11 cellular contexts compared by ENCODE assay signal in the genomic region with DNA sequence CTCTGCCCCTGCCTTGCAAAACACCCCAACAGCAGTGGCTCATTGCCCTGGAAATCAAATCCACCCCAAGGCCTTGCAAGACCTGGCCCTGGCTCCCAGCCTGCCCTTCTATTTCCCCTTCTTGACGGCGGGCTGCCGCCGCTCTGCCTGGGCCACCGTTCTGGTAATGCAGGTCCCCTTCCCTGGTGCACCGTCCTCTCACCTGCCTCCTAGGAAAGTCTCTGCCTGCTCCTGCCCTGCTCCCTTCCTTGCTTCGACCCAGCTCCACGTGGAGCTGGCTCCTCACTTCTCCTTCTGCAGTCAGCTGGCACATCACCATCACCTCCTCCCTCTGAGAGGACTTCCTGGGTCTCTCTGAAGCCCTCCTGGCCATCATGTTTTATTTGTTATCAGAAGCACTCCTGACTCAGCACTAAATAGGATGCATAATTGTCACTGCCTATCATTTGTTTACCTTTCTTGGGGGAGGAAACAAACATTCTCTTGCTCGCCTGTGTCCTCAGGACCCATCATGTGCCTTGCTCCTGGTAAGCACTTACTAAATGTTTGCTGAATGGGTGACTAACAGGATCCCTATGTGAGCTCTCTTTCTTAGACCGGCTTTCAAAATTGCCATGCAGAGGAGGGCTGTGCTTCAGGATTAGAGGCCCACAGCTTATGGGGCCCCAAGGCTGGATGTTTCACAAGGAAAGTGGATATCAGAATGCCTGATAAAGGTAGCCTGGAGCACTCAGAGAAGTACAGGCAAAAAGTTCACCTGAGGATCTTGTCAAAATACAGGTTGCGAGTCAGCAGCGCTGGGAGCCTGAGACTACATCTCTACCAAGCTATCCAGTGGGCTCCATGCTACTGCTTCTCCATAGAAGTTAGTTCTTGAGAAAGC. TPM values are rescaled to one million over a fixed set of nuclear protein-coding genes. Genes with fewer than 3 reads are reported as not detected.
DNase-seq lines count a peak whose midpoint lies in the region; ATAC-seq and TF ChIP-seq lines count a peak whose summit lies in the region.
"Had no signal": no experiment of that assay in that cellular context is flagged by ENCODE, and none has a peak within 500 bp of the region (broad histone marks: within the 10 kb centered on the region; RNA-seq: fewer than 3 reads in every experiment).

No MANE protein-coding gene starts in this region.

- no peak for TF ChIP-seq POLR2A in gastrocnemius medialis (IDR thresholded peaks at IDR 0.05)

- H3K27me3 ChIP-seq in Panc1 (ENCODE audit: control insufficient read depth, insufficient read depth, low read length), result no peaks in the 10 kb centered on the region
- no peaks in the 10 kb centered on the region for H3K27me3 ChIP-seq in gastrocnemius medialis
- H3K27me3 ChIP-seq: testis had no signal

- H3K36me3 ChIP-seq in Panc1 (ENCODE audit: control insufficient read depth, insufficient read depth, low read length) (no peaks in the 10 kb centered on the region), gastrocnemius medialis (no peaks in the 10 kb centered on the region)

- H3K4me1 ChIP-seq in Panc1 (ENCODE audit: control insufficient read depth, insufficient read depth, low read length) (peaks cover 18% of the 10 kb centered on the region), gastrocnemius medialis (peaks cover 8 to 9% of the 10 kb centered on the region in 2 donors)
- H3K4me1 ChIP-seq: testis had no signal

- intact Hi-C loops in Panc1 (cut with micrococcal nuclease; ENCODE audit: unreplicated experiment), result loop anchor here (5.0 kb wide), 1 partner anchor 82 kb away; a partner anchor contains a TSS
- intact Hi-C loops in gastrocnemius medialis (cut with DNase I; ENCODE audit: low total_unique reads), result loop anchor here (5.0 to 10.0 kb wide), 5 partner anchors 132 to 645 kb away; a partner anchor contains a TSS

- H3K4me3 ChIP-seq in Panc1 (ENCODE audit: low read depth in 2 of 2, low read length in 2 of 2) (no peak overlapping the region), fibroblast of mammary gland (ENCODE audit: control insufficient read depth, low read depth, low read length) (no peak overlapping the region), gastrocnemius medialis (no peak overlapping the region)
- H3K4me3 ChIP-seq: testis had no signal

- TF ChIP-seq CTCF in Panc1 (IDR thresholded peaks at IDR 0.05), result no peak
- no peak for TF ChIP-seq CTCF in fibroblast of mammary gland (conservative IDR thresholded peaks at IDR 0.05; ENCODE audit: control insufficient read depth, insufficient read depth, low read depth, low read length)
- TF ChIP-seq CTCF in gastrocnemius medialis (IDR thresholded peaks at IDR 0.05 in 4 of 5, conservative IDR thresholded peaks at IDR 0.05 in 1 of 5), result no peak

- CTCF ChIA-PET in Panc1 (lab: Charles Lee), result interaction anchor here (0.5 to 0.9 kb wide), 2 partner anchors 56 to 353 kb away, joined by 3 to 6 read pairs; a partner anchor contains a TSS

- POLR2A ChIA-PET in Panc1 (lab: Charles Lee), result no interaction called here

- H3K27ac ChIP-seq in Panc1 (ENCODE audit: low read length) (peak overlapping the region; percentile 68), gastrocnemius medialis (peak overlapping the region; percentile 59 to 70 (median 69))
- H3K27ac ChIP-seq: testis had no signal

- H3K9me3 ChIP-seq in Panc1 (ENCODE audit: control insufficient read depth, insufficient read depth, low read depth, low read length) (no peaks in the 10 kb centered on the region), gastrocnemius medialis (no peaks in the 10 kb centered on the region)
- H3K9me3 ChIP-seq: testis had no signal

- ATAC-seq in Panc1, result peak; percentile 92
- peak; percentile 29 to 60 for ATAC-seq in gastrocnemius medialis
- no peak for ATAC-seq in HG03378 (IDR thresholded peaks at IDR 0.05; ENCODE audit: unreplicated experiment)

- no TSS peak for BruUV-seq in Panc1 (replicated peaks; lab: Mats Ljungman, UMichigan)

- peak; percentile 32 for DNase-seq in NCI-H2196 treated with DMSO at 0.1 percent for 48 hours (lab: John Stamatoyannopoulos, UW; ENCODE audit: unreplicated experiment)
- DNase-seq in NCI-H2196 (lab: John Stamatoyannopoulos, UW; ENCODE audit: unreplicated experiment), result no peak
- DNase-seq in Panc1 (ENCODE audit: low read depth, low spot score), result peak; percentile 93
- peak; percentile 25 for DNase-seq in fibroblast of mammary gland (ENCODE audit: low read depth)
- peak in 1 of 2 donors; percentile 81 for DNase-seq in gastrocnemius medialis
- DNase-seq in activated naive CD4-positive, alpha-beta T cell (lab: John Stamatoyannopoulos, UW), result no peak
- DNase-seq in stimulated activated CD4-positive, alpha-beta T cell treated with anti-CD3 and anti-CD28 coated beads, Interleukin-4, amount 100 ng/mL, for 4 hours, result no peak
- DNase-seq: NCI-H187 treated with DMSO at 0.1 percent for 48 hours, T-helper 2 cell, testis had no signal

- in situ Hi-C loops in Panc1 (cut with HindIII; ENCODE audit: low pct_unique_long_range_greater_than_20kb, low sequenced_read_pairs) (no loop called here), gastrocnemius medialis (cut with MboI; ENCODE audit: low sequenced_read_pairs in 4 of 4) (loop anchor here (5.0 to 25.0 kb wide), 6 partner anchors 75 to 347 kb away; no protein-coding TSS in a partner anchor)

RNA-seq across cellular contexts. Expression of a gene that starts 19.6 kb away (rescaled TPM):
- total RNA-seq in Panc1 (2021; ENCODE audit: unreplicated experiment) (not detected), gastrocnemius medialis (under 1 TPM in 1 of 4 donors, not detected in 3; 0.61 TPM)
- not detected for polyA plus RNA-seq in Panc1 (2012; ENCODE audit: insufficient read length)

Comparison
In these comparisons a context has a peak if more than half of its experiments do, and no peak if none do; other contexts are left out.
1. DNase-seq: peak in NCI-H2196 treated with DMSO at 0.1 percent for 48 hours (single experiment), Panc1 (single experiment) and fibroblast of mammary gland (single experiment); none in NCI-H2196 (single experiment), activated naive CD4-positive, alpha-beta T cell (0 of 4) and stimulated activated CD4-positive, alpha-beta T cell treated with anti-CD3 and anti-CD28 coated beads, Interleukin-4, amount 100 ng/mL, for 4 hours (0 of 2).